Comparison of ENCODE assay signal across 1 cellular context in the genomic region with DNA sequence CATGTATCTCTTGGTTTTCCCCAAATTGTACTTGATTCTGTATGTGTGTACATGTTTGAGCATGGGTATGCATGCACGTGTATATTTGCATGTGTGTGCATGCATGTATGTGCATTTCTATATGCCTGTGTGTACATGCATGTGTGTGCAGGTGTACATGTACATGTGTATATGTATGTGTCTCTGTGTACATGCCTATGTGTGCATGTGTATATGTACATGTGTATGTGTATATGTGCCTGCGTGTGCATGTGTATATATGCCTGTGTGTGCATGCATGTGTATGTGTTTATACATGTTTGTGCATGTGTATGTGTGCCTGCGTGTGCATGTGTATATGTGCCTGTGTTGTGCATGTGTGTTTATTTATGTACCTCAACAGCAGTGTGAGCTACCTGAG.
TF ChIP-seq lines count a peak whose summit lies in the region.

No MANE protein-coding gene starts in this region.

TF ChIP-seq in HepG2, 621 proteins besides CTCF, POLR2A, EP300 and RAD21:
- TF ChIP-seq ZNF615 (CRISPR knock-in tag; IDR thresholded peaks at IDR 0.05; ENCODE audit: borderline replicate concordance) = no peak
- peak; percentile 75 for TF ChIP-seq MNT (IDR thresholded peaks at IDR 0.05)
TF ChIP-seq in HepG2: peak in this region for 1.
